ENCODE assay signal across 9 cellular contexts in genomic region chr3:171255236-171255806, GRCh38.
A peak's percentile ranks its signal among the peaks of the same experiment; 100 is the strongest.
DNase-seq lines count a peak whose midpoint lies in the region; ATAC-seq and TF ChIP-seq lines count a peak whose summit lies in the region.
"Had no signal": no experiment of that assay in that cellular context is flagged by ENCODE, and none has a peak within 500 bp of the region (broad histone marks: within the 10 kb centered on the region; RNA-seq: fewer than 3 reads in every experiment).

No MANE protein-coding gene starts in this region.

- TF ChIP-seq CTCF in vagina (IDR thresholded peaks at IDR 0.05) (no peak), PC-3 (conservative IDR thresholded peaks at IDR 0.05; ENCODE audit: low read depth, low read length) (no peak)

- intact Hi-C loops in vagina (cut with DNase I) = no loop called here
- intact Hi-C loops in PC-3 (cut with micrococcal nuclease) = no loop called here

- no peaks in the 10 kb centered on the region for H3K4me1 ChIP-seq in vagina
- H3K4me1 ChIP-seq in PC-3 (ENCODE audit: insufficient read depth, low read length) = peaks cover 13% of the 10 kb centered on the region

- peaks cover 0 to 3% of the 10 kb centered on the region in 2 donors for H3K9me3 Mint-ChIP-seq in activated T-cell treated with anti-CD3 and anti-CD28 coated beads, Interleukin-2, amount 50 U/mL, for 72 hours
- H3K9me3 Mint-ChIP-seq in T-cell = peaks cover 0 to 15% (median 7%) of the 10 kb centered on the region in 3 donors
- H3K9me3 Mint-ChIP-seq in stimulated activated naive CD8-positive, alpha-beta T cell treated with anti-CD3 and anti-CD28 coated beads, Interleukin-15, Interleukin-2, amounts not matched to agents 100 ng/mL and 50 ng/mL, for 24 hours = no peaks in the 10 kb centered on the region

- ATAC-seq in activated T-cell treated with anti-CD3 and anti-CD28 coated beads, Interleukin-2, amount 50 U/mL, for 72 hours (replicated peaks in 1 of 2) = peak; percentile 70 to 74
- ATAC-seq in HG02763 (IDR thresholded peaks at IDR 0.05; ENCODE audit: unreplicated experiment) = peak; percentile 55
- ATAC-seq in T-cell (replicated peaks in 1 of 4) = peak; percentile 80 to 91 (median 88)
- no peak for ATAC-seq in PC-3

- CTCF ChIA-PET in T-cell (lab: Charles Lee) = interaction anchor here in 1 of 2 donors (0.6 to 1.5 kb wide), 6 partner anchors 15 to 124 kb away, joined by 3 to 7 read pairs (median 3); no protein-coding TSS in a partner anchor
- CTCF ChIA-PET in PC-3 (lab: Charles Lee) = no interaction called here

- H3K9ac ChIP-seq in PC-3 (ENCODE audit: low read length) = no peak overlapping the region

- peaks cover 96% of the 10 kb centered on the region for H3K4me1 Mint-ChIP-seq in activated T-cell treated with anti-CD3 and anti-CD28 coated beads, Interleukin-2, amount 50 U/mL, for 72 hours (ENCODE audit: low read depth)
- peaks cover 82 to 94% (median 93%) of the 10 kb centered on the region in 3 donors for H3K4me1 Mint-ChIP-seq in T-cell
- H3K4me1 Mint-ChIP-seq in stimulated activated naive CD8-positive, alpha-beta T cell treated with anti-CD3 and anti-CD28 coated beads, Interleukin-15, Interleukin-2, amounts not matched to agents 100 ng/mL and 50 ng/mL, for 24 hours (ENCODE audit: low read depth) = peaks cover 74% of the 10 kb centered on the region

- no peaks in the 10 kb centered on the region for H4K20me1 ChIP-seq in PC-3 (ENCODE audit: low read length)

- H2AFZ ChIP-seq in PC-3 (ENCODE audit: low read length) = no peak overlapping the region

- no peak for TF ChIP-seq POLR2A in vagina (IDR thresholded peaks at IDR 0.05)

- POLR2A ChIA-PET in T-cell (lab: Charles Lee) = interaction anchor here (0.6 to 1.0 kb wide), 3 partner anchors 10 to 40 kb away, joined by 3 read pairs; no protein-coding TSS in a partner anchor
- POLR2A ChIA-PET in PC-3 (lab: Charles Lee; ENCODE audit: unreplicated experiment) = no interaction called here

- peak overlapping the region; percentile 75 to 81 for H3K4me3 Mint-ChIP-seq in activated T-cell treated with anti-CD3 and anti-CD28 coated beads, Interleukin-2, amount 50 U/mL, for 72 hours
- H3K4me3 Mint-ChIP-seq in T-cell = peak overlapping the region; percentile 36 to 54 (median 40)
- H3K4me3 Mint-ChIP-seq in stimulated activated naive CD8-positive, alpha-beta T cell treated with anti-CD3 and anti-CD28 coated beads, Interleukin-15, Interleukin-2, amounts not matched to agents 100 ng/mL and 50 ng/mL, for 24 hours = peak overlapping the region; percentile 76
- H3K4me3 Mint-ChIP-seq: CD14-positive monocyte had no signal

- no peaks in the 10 kb centered on the region for H3K27me3 ChIP-seq in vagina
- H3K27me3 ChIP-seq in PC-3 (ENCODE audit: low read length) = no peaks in the 10 kb centered on the region

- H3K9me3 ChIP-seq in vagina = no peaks in the 10 kb centered on the region
- H3K9me3 ChIP-seq in PC-3 (ENCODE audit: low read length) = no peaks in the 10 kb centered on the region

- H3K36me3 Mint-ChIP-seq in activated T-cell treated with anti-CD3 and anti-CD28 coated beads, Interleukin-2, amount 50 U/mL, for 72 hours (ENCODE audit: insufficient read depth in 2 of 2) = peaks cover 0 to 2% of the 10 kb centered on the region in 2 donors
- peaks cover 14% of the 10 kb centered on the region for H3K36me3 Mint-ChIP-seq in T-cell
- H3K36me3 Mint-ChIP-seq in stimulated activated naive CD8-positive, alpha-beta T cell treated with anti-CD3 and anti-CD28 coated beads, Interleukin-15, Interleukin-2, amounts not matched to agents 100 ng/mL and 50 ng/mL, for 24 hours (ENCODE audit: low read depth) = peaks cover 3% of the 10 kb centered on the region
- H3K36me3 Mint-ChIP-seq: CD14-positive monocyte had no signal

- H3K9me2 ChIP-seq in PC-3 (replicated peaks; ENCODE audit: low read length) = no peaks in the 10 kb centered on the region

- H3K79me2 ChIP-seq in PC-3 (ENCODE audit: low read length) = no peaks in the 10 kb centered on the region

- no TSS peak for BruUV-seq in PC-3 (replicated peaks; lab: Mats Ljungman, UMichigan)

- peak overlapping the region; percentile 91 for H3K27ac Mint-ChIP-seq in activated T-cell treated with anti-CD3 and anti-CD28 coated beads, Interleukin-2, amount 50 U/mL, for 72 hours
- H3K27ac Mint-ChIP-seq in T-cell = peak overlapping the region; percentile 96 to 98
- H3K27ac Mint-ChIP-seq in stimulated activated naive CD8-positive, alpha-beta T cell treated with anti-CD3 and anti-CD28 coated beads, Interleukin-15, Interleukin-2, amounts not matched to agents 100 ng/mL and 50 ng/mL, for 24 hours = peak overlapping the region; percentile 93

- H3K4me2 ChIP-seq in PC-3 (ENCODE audit: low read length) = no peak overlapping the region

- H3K27ac ChIP-seq in vagina = no peak overlapping the region
- H3K27ac ChIP-seq in PC-3 (ENCODE audit: low read length) = no peak overlapping the region

- H3K36me3 ChIP-seq in vagina = no peaks in the 10 kb centered on the region
- H3K36me3 ChIP-seq in PC-3 (ENCODE audit: low read depth, low read length) = no peaks in the 10 kb centered on the region

- no peaks in the 10 kb centered on the region for H3F3A ChIP-seq in PC-3 (ENCODE audit: low read length, unreplicated experiment)

- H3K27me3 Mint-ChIP-seq in activated T-cell treated with anti-CD3 and anti-CD28 coated beads, Interleukin-2, amount 50 U/mL, for 72 hours (ENCODE audit: low read depth) = no peaks in the 10 kb centered on the region
- H3K27me3 Mint-ChIP-seq in T-cell = no peaks in the 10 kb centered on the region
- H3K27me3 Mint-ChIP-seq in stimulated activated naive CD8-positive, alpha-beta T cell treated with anti-CD3 and anti-CD28 coated beads, Interleukin-15, Interleukin-2, amounts not matched to agents 100 ng/mL and 50 ng/mL, for 24 hours = no peaks in the 10 kb centered on the region

- DNase-seq in activated T-cell treated with anti-CD3 and anti-CD28 coated beads, Interleukin-2, amount 50 U/mL, for 72 hours = no peak
- DNase-seq in activated T-cell treated with anti-CD3 and anti-CD28 coated beads, Interleukin-2, amount 50 U/mL, for 1 hour = no peak
- peak in 6 of 34 experiments; percentile 3 to 35 (median 22) for DNase-seq in T-cell
- no peak for DNase-seq in vagina (ENCODE audit: extremely low spot score in 2 of 2)
- DNase-seq in NCI-H748 (lab: John Stamatoyannopoulos, UW; ENCODE audit: unreplicated experiment) = no peak
- no peak for DNase-seq in PC-3

- H3K4me3 ChIP-seq in vagina (no peak overlapping the region), PC-3 (ENCODE audit: low read length) (no peak overlapping the region)
